ENCODE assay signal across 9 cellular contexts in the genomic region with DNA sequence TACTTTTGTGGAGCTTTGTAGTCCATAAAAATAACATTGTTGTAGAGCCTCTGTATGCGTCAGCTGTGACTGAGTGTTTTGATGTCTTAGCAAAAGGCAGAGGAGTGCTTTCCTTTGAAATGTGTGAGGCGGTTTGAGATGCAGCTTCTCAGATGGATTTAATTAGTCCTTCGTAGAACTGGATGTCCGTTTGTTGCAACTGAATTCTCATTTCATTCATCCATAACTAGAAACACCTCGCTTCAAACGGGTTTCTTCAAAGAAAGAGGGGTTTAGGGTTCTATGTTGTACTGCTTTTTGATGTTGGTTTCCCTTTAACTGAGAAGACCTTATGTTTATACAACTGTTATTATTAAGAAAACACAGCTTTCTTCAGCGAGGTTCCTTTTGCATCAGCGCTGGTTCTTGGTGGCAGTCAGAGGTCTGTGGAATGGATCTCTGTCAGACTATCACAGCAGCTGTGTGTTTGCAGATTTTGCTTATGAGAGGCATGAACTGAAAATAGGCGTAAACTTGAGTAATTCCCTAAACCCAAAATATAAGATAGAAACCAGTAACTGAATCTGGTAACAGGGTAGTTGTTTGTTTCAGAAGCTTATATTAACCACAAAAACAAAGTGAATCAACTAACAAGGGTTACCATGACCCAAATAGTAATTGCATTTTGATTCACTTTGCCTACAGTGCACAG.
DNase-seq lines count a peak whose midpoint lies in the region; ATAC-seq and TF ChIP-seq lines count a peak whose summit lies in the region.
"Had no signal": no experiment of that assay in that cellular context is flagged by ENCODE, and none has a peak within 500 bp of the region (broad histone marks: within the 10 kb centered on the region; RNA-seq: fewer than 3 reads in every experiment).

No MANE protein-coding gene starts in this region.

- dilution Hi-C loops in IMR-90 (cut with HindIII; ENCODE audit: low sequenced_read_pairs, unreplicated experiment) = no loop called here

- no peaks in the 10 kb centered on the region for H3K27me3 Mint-ChIP-seq in activated CD4-positive, alpha-beta T cell treated with anti-CD3 and anti-CD28 coated beads, Interleukin-2, amount 10 ng/mL, durations not matched to agents 7 days and 5 days
- no peaks in the 10 kb centered on the region for H3K27me3 Mint-ChIP-seq in Caco-2 (ENCODE audit: insufficient read depth, unreplicated experiment)
- H3K27me3 Mint-ChIP-seq: dendritic cell treated with granulocyte-macrophage colony-stimulating factor and Interleukin-4, amounts not matched to agents 40 ng/mL and 50 ng/mL, for 4 days had no signal

- H4K8ac ChIP-seq in IMR-90 (ENCODE audit: low read depth in 2 of 2, low read length in 2 of 2) = peak overlapping the region; percentile 4 to 76; a peak in 3 of 4 replicates

- ATAC-seq in GM21717 (IDR thresholded peaks at IDR 0.05; ENCODE audit: unreplicated experiment) (peak; percentile 92), IMR-90 (ENCODE audit: low read depth) (peak; percentile 70)

- peaks cover 30% of the 10 kb centered on the region for H3K4me1 Mint-ChIP-seq in activated CD4-positive, alpha-beta T cell treated with anti-CD3 and anti-CD28 coated beads, Interleukin-2, amount 10 ng/mL, durations not matched to agents 7 days and 5 days
- no peaks in the 10 kb centered on the region for H3K4me1 Mint-ChIP-seq in Caco-2 (ENCODE audit: low read depth, unreplicated experiment)

- peak overlapping the region; percentile 86; the same call in 1 of the 2 replicates for H3K18ac ChIP-seq in IMR-90 (ENCODE audit: low read depth, low read length)

- 0 out of 2 replicates have a peak, but pooled peaks cover 3% of the 10 kb centered on the region for H3K9me1 ChIP-seq in IMR-90 (ENCODE audit: insufficient read depth, low read length)

- BruUV-seq in IMR-90 (replicated peaks; lab: Mats Ljungman, UMichigan) (no TSS peak), Caco-2 (replicated peaks; lab: Mats Ljungman, UMichigan) (no TSS peak)

- no peak for TF ChIP-seq EP300 in esophagus muscularis mucosa (IDR thresholded peaks at IDR 0.05)

- TF ChIP-seq RAD21 in IMR-90 (IDR thresholded peaks at IDR 0.05; ENCODE audit: low read length) = 0 out of 2 replicates have a peak, but pooled peaks have one; percentile 3

- TF ChIP-seq CTCF in IMR-90 (conservative IDR thresholded peaks at IDR 0.05; ENCODE audit: low read depth, low read length) (no peak), esophagus muscularis mucosa (IDR thresholded peaks at IDR 0.05) (no peak), Caco-2 (IDR thresholded peaks at IDR 0.05; ENCODE audit: insufficient read depth in 1 of 2, low read depth in 1 of 2, low read length in 1 of 2, severe bottlenecking in 1 of 2, unreplicated experiment in 1 of 2) (no peak)

- peak overlapping the region; percentile 89 for H2BK120ac ChIP-seq in IMR-90 (ENCODE audit: low read depth, low read length)

- peak overlapping the region; percentile 82 for H2BK5ac ChIP-seq in IMR-90 (ENCODE audit: low read depth, low read length, poor library complexity, severe bottlenecking)

- in situ Hi-C loops in IMR-90 (cut with MboI; ENCODE audit: low sequenced_read_pairs) = no loop called here

- H2AFZ ChIP-seq in IMR-90 (replicated peaks; ENCODE audit: low read length, poor library complexity) = no peak overlapping the region

- H3K79me1 ChIP-seq in IMR-90 (ENCODE audit: low read depth in 1 of 2, low read length in 2 of 2) = peaks cover 2 to 7% of the 10 kb centered on the region in 2 experiments; a peak in 2 of 4 replicates

- peak overlapping the region; percentile 28 for H3K4me3 Mint-ChIP-seq in activated CD4-positive, alpha-beta T cell treated with anti-CD3 and anti-CD28 coated beads, Interleukin-2, amount 10 ng/mL, durations not matched to agents 7 days and 5 days
- H3K4me3 Mint-ChIP-seq in Caco-2 (ENCODE audit: unreplicated experiment) = no peak overlapping the region
- H3K4me3 Mint-ChIP-seq: dendritic cell treated with granulocyte-macrophage colony-stimulating factor and Interleukin-4, amounts not matched to agents 40 ng/mL and 50 ng/mL, for 4 days had no signal

- peaks cover 3% of the 10 kb centered on the region for H3K36me3 Mint-ChIP-seq in activated CD4-positive, alpha-beta T cell treated with anti-CD3 and anti-CD28 coated beads, Interleukin-2, amount 10 ng/mL, durations not matched to agents 7 days and 5 days (ENCODE audit: low read depth)
- H3K36me3 Mint-ChIP-seq in Caco-2 (ENCODE audit: insufficient read depth, unreplicated experiment) = peaks cover 7% of the 10 kb centered on the region

- H4K5ac ChIP-seq in IMR-90 (ENCODE audit: low read depth, low read length) = peak overlapping the region; percentile 76; the same call in 1 of the 2 replicates

- H3K4me2 ChIP-seq in IMR-90 (ENCODE audit: low read depth, low read length) = peak overlapping the region; percentile 85

- H2BK20ac ChIP-seq in IMR-90 (ENCODE audit: low read depth, low read length) = peak overlapping the region; percentile 71

- no peak overlapping the region for H2AK9ac ChIP-seq in IMR-90 (replicated peaks; ENCODE audit: low read depth, low read length, poor library complexity)

- H3K9me3 Mint-ChIP-seq in activated CD4-positive, alpha-beta T cell treated with anti-CD3 and anti-CD28 coated beads, Interleukin-2, amount 10 ng/mL, durations not matched to agents 7 days and 5 days = no peaks in the 10 kb centered on the region
- H3K9me3 Mint-ChIP-seq in Caco-2 (ENCODE audit: unreplicated experiment) = no peaks in the 10 kb centered on the region
- H3K9me3 Mint-ChIP-seq: dendritic cell treated with granulocyte-macrophage colony-stimulating factor and Interleukin-4, amounts not matched to agents 40 ng/mL and 50 ng/mL, for 4 days had no signal

- peak overlapping the region; percentile 6; the same call in 1 of the 3 replicates for H2BK15ac ChIP-seq in IMR-90 (ENCODE audit: low read depth, low read length)

- peak overlapping the region; percentile 68 for H3K4ac ChIP-seq in IMR-90 (ENCODE audit: low read depth, low read length)

- H3K14ac ChIP-seq in IMR-90 (replicated peaks; ENCODE audit: low read depth, low read length) = peak overlapping the region; percentile 71

- H3K36me3 ChIP-seq in IMR-90 (ENCODE audit: control insufficient read depth, insufficient read depth, low read length) (no peaks in the 10 kb centered on the region), esophagus muscularis mucosa (peaks cover 0 to 3% (median 1%) of the 10 kb centered on the region in 4 donors), Caco-2 (ENCODE audit: control insufficient read depth, insufficient read depth, low read length) (no peaks in the 10 kb centered on the region; the same call in 1 of the 2 replicates)

- H3K23ac ChIP-seq in IMR-90 (ENCODE audit: low read depth, low read length) = peak overlapping the region; percentile 65

- TF ChIP-seq POLR2A in IMR-90 (IDR thresholded peaks at IDR 0.05; ENCODE audit: low read depth, low read length) = no peak
- no peak for TF ChIP-seq POLR2A in esophagus muscularis mucosa (IDR thresholded peaks at IDR 0.05; ENCODE audit: low read depth)

- H3K4me3 ChIP-seq in IMR-90 (ENCODE audit: insufficient read depth, low read depth, low read length) = peak overlapping the region; percentile 48; the same call in 1 of the 2 replicates
- no peak overlapping the region for H3K4me3 ChIP-seq in esophagus muscularis mucosa
- no peak overlapping the region for H3K4me3 ChIP-seq in Caco-2 (ENCODE audit: low read depth, low read length)

- H3K9me3 ChIP-seq in IMR-90 (ENCODE audit: control insufficient read depth, insufficient read depth, low read length) (no peaks in the 10 kb centered on the region), esophagus muscularis mucosa (no peaks in the 10 kb centered on the region), Caco-2 (no peaks in the 10 kb centered on the region; the same call in 1 of the 2 replicates)

- H3K27me3 ChIP-seq in IMR-90 (ENCODE audit: control insufficient read depth, insufficient read depth, low read length) = no peaks in the 10 kb centered on the region
- H3K27me3 ChIP-seq in esophagus muscularis mucosa = no peaks in the 10 kb centered on the region
- no peaks in the 10 kb centered on the region for H3K27me3 ChIP-seq in Caco-2 (replicated peaks; ENCODE audit: control insufficient read depth, insufficient read depth, low read length)

- H3K4me1 ChIP-seq in IMR-90 (ENCODE audit: control insufficient read depth, insufficient read depth, low read length) (peaks cover 11% of the 10 kb centered on the region), esophagus muscularis mucosa (peaks cover 0 to 7% (median 4%) of the 10 kb centered on the region in 4 donors), Caco-2 (peaks cover 16% of the 10 kb centered on the region)

- peak overlapping the region; percentile 62 for H3K27ac Mint-ChIP-seq in activated CD4-positive, alpha-beta T cell treated with anti-CD3 and anti-CD28 coated beads, Interleukin-2, amount 10 ng/mL, durations not matched to agents 7 days and 5 days
- H3K27ac Mint-ChIP-seq in Caco-2 (ENCODE audit: unreplicated experiment) = no peak overlapping the region
- H3K27ac Mint-ChIP-seq: dendritic cell treated with granulocyte-macrophage colony-stimulating factor and Interleukin-4, amounts not matched to agents 40 ng/mL and 50 ng/mL, for 4 days had no signal

- peak; percentile 10 for DNase-seq in activated CD4-positive, alpha-beta T cell treated with anti-CD3 and anti-CD28 coated beads, Interleukin-2, amount 10 ng/mL, durations not matched to agents 7 days and 5 days
- no peak for DNase-seq in activated CD4-positive, alpha-beta T cell treated with anti-CD3 and anti-CD28 coated beads, Interleukin-2, amount 50 U/mL, for 1 hour
- DNase-seq in IMR-90 = peak; percentile 92
- DNase-seq in esophagus muscularis mucosa (ENCODE audit: extremely low spot score) = no peak
- no peak for DNase-seq in Caco-2
- no peak for DNase-seq in central memory CD4-positive, alpha-beta T cell
- DNase-seq in NCI-H1417 treated with DMSO at 0.1 percent for 48 hours (lab: John Stamatoyannopoulos, UW) = no peak

- H3K9ac ChIP-seq in IMR-90 (ENCODE audit: low read depth, low read length) = peak overlapping the region; percentile 27; the same call in 1 of the 2 replicates

- H4K91ac ChIP-seq in IMR-90 (ENCODE audit: insufficient read depth, low read depth, low read length) = peak overlapping the region; percentile 9; the same call in 1 of the 2 replicates

- CTCF ChIA-PET in activated CD4-positive, alpha-beta T cell treated with anti-CD3 and anti-CD28 coated beads, Interleukin-2, amount 10 ng/mL, durations not matched to agents 7 days and 5 days (lab: Charles Lee) = interaction anchor here (1.0 kb wide), 1 partner anchor 9 kb away, joined by 3 read pairs; no protein-coding TSS in a partner anchor
- CTCF ChIA-PET in IMR-90 (lab: Yijun Ruan, JAX) = interaction anchor here (0.9 to 1.4 kb wide), 3 partner anchors 28 to 738 kb away, joined by 3 to 5 read pairs (median 3); no protein-coding TSS in a partner anchor
- CTCF ChIA-PET in Caco-2 (lab: Charles Lee) = interaction anchor here (0.6 kb wide), 1 partner anchor 1057 kb away, joined by 4 read pairs; no protein-coding TSS in a partner anchor

- intact Hi-C loops in IMR-90 (cut with micrococcal nuclease) = no loop called here
- intact Hi-C loops in esophagus muscularis mucosa (cut with DNase I) = no loop called here
- intact Hi-C loops in Caco-2 (cut with micrococcal nuclease; ENCODE audit: unreplicated experiment) = no loop called here

- H3K27ac ChIP-seq in IMR-90 (ENCODE audit: insufficient read depth, low read length) (peak overlapping the region; percentile 42), esophagus muscularis mucosa (replicated peaks in 1 of 4) (peak overlapping the region in 3 of 4 donors; percentile 33 to 57 (median 47))

- peak overlapping the region; percentile 84 for H3K56ac ChIP-seq in IMR-90 (ENCODE audit: extremely low read depth, insufficient read depth, low read length)

- POLR2A ChIA-PET in activated CD4-positive, alpha-beta T cell treated with anti-CD3 and anti-CD28 coated beads, Interleukin-2, amount 10 ng/mL, durations not matched to agents 7 days and 5 days (lab: Charles Lee) = no interaction called here
- POLR2A ChIA-PET in IMR-90 (lab: Charles Lee; ENCODE audit: unreplicated experiment) = interaction anchor here (0.5 kb wide), 1 partner anchor 123 kb away, joined by 3 read pairs; no protein-coding TSS in a partner anchor
- POLR2A ChIA-PET in Caco-2 (lab: Charles Lee) = no interaction called here

- no peak overlapping the region for H2AK5ac ChIP-seq in IMR-90 (ENCODE audit: low read depth, low read length)

- no peaks in the 10 kb centered on the region for H4K20me1 ChIP-seq in IMR-90 (ENCODE audit: insufficient read depth, low read length)

- whole genome bisulfite sequencing in IMR-90 (ENCODE audit: extremely low coverage in 2 of 2, insufficient read length in 1 of 2), 2 experiments = no CpG with 5 or more reads among the region's 9 CpGs
- WGBS in esophagus muscularis mucosa = 70% methylated on average over 9 of the region's 9 CpGs

Comparison
In these comparisons a context has a peak if more than half of its experiments do, and no peak if none do; other contexts are left out.
1. DNase-seq: peak in activated CD4-positive, alpha-beta T cell treated with anti-CD3 and anti-CD28 coated beads, Interleukin-2, amount 10 ng/mL, durations not matched to agents 7 days and 5 days (single experiment) and IMR-90 (single experiment); none in activated CD4-positive, alpha-beta T cell treated with anti-CD3 and anti-CD28 coated beads, Interleukin-2, amount 50 U/mL, for 1 hour (single experiment), esophagus muscularis mucosa (single experiment), Caco-2 (0 of 2), central memory CD4-positive, alpha-beta T cell (single experiment) and NCI-H1417 treated with DMSO at 0.1 percent for 48 hours (single experiment).